ENCODE assay signal across 8 cellular contexts in the genomic region with DNA sequence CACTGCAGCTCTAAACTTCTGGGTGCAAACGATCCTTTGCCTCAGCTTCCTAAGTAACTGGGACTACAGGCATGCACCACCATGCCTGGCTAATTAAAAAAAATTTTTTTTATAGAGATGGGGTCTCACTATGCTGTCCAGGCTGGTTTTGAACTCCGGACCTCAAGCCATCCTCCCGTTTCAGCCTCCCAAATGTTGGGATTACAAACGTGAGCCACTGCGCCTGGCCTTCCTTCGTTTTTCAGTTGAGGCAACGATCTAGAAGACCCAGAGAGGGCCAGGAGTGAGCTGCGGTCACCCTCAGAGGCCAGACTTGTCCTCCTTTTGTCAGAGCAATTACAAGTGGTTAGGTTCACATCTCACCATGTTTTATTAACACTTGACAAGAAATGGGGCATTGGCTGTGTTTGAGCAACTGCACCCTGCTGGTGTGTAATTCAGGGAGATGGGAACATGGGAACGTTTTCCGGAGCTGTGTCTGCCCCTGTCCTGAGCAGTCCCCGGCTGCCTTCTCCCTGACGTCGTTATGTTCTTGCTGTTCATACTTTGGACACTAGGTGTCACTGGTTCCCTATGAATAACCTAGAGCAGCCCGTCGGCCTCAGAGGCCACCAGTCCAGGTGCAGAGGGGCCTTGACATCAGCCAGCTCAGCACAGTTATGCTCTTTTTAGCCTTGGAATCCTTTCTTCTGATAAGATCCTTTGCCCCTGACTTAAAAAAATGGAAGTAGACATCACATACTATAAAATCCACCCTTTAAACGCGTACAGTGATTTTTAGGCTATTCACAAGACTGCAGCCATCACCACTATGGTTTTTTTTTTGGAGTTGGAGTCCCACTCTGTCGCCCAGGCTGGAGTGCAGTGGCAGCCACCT.
DNase-seq lines count a peak whose midpoint lies in the region; ATAC-seq and TF ChIP-seq lines count a peak whose summit lies in the region.

No MANE protein-coding gene starts in this region.

- no peaks in the 10 kb centered on the region for H3K36me3 ChIP-seq in uterus

- TF ChIP-seq CTCF in foreskin keratinocyte (conservative IDR thresholded peaks at IDR 0.05) (peak; percentile 80), osteocyte (IDR thresholded peaks at IDR 0.05) (peak; percentile 82), uterus (IDR thresholded peaks at IDR 0.05) (peak; percentile 64 to 76 (median 72))

- H3K4me1 Mint-ChIP-seq in activated T-helper 17 cell treated with anti-CD3 and anti-CD28 coated beads, Interleukin-2, amount 50 U/mL, for 72 hours, result no peaks in the 10 kb centered on the region
- H3K4me1 Mint-ChIP-seq in osteocyte (ENCODE audit: unreplicated experiment), result no peaks in the 10 kb centered on the region

- H3K27me3 Mint-ChIP-seq in activated T-helper 17 cell treated with anti-CD3 and anti-CD28 coated beads, Interleukin-2, amount 50 U/mL, for 72 hours, result peaks cover 20% of the 10 kb centered on the region
- H3K27me3 Mint-ChIP-seq in osteocyte (ENCODE audit: unreplicated experiment), result peaks cover 9% of the 10 kb centered on the region

- intact Hi-C loops in uterus (cut with DNase I; ENCODE audit: low total_unique reads), result no loop called here

- TF ChIP-seq POLR2A in uterus (IDR thresholded peaks at IDR 0.05), result no peak

- peak; percentile 90 for ATAC-seq in GM21825 (IDR thresholded peaks at IDR 0.05; ENCODE audit: unreplicated experiment)
- peak; percentile 81 for ATAC-seq in activated T-helper 17 cell treated with anti-CD3 and anti-CD28 coated beads, Interleukin-2, amount 50 U/mL, for 72 hours (replicated peaks)
- ATAC-seq in foreskin keratinocyte, result peak; percentile 93

- no peaks in the 10 kb centered on the region for H3K27me3 ChIP-seq in foreskin keratinocyte
- H3K27me3 ChIP-seq in uterus, result peaks cover 0 to 11% of the 10 kb centered on the region in 2 donors

- no peak overlapping the region for H3K27ac Mint-ChIP-seq in activated T-helper 17 cell treated with anti-CD3 and anti-CD28 coated beads, Interleukin-2, amount 50 U/mL, for 72 hours
- H3K27ac Mint-ChIP-seq in osteocyte (ENCODE audit: unreplicated experiment), result no peak overlapping the region

- H3K4me3 ChIP-seq in uterus, result no peak overlapping the region

- no peaks in the 10 kb centered on the region for H3K9me3 ChIP-seq in uterus

- DNase-seq in GDM1 (lab: John Stamatoyannopoulos, UW) (peak; percentile 32), LHCN-M2 (ENCODE audit: low read depth) (peak; percentile 71), RPMI7951 (ENCODE audit: low read depth) (peak; percentile 66), foreskin keratinocyte (peak; percentile 27 to 57), osteocyte (ENCODE audit: extremely low spot score, unreplicated experiment) (peak; percentile 86), uterus (peak; percentile 27 to 36)

- H3K4me1 ChIP-seq in foreskin keratinocyte (no peaks in the 10 kb centered on the region), uterus (no peaks in the 10 kb centered on the region)

- no peaks in the 10 kb centered on the region for H3K9me3 Mint-ChIP-seq in activated T-helper 17 cell treated with anti-CD3 and anti-CD28 coated beads, Interleukin-2, amount 50 U/mL, for 72 hours
- H3K9me3 Mint-ChIP-seq in osteocyte (ENCODE audit: unreplicated experiment), result no peaks in the 10 kb centered on the region

- no peaks in the 10 kb centered on the region for H3K36me3 Mint-ChIP-seq in activated T-helper 17 cell treated with anti-CD3 and anti-CD28 coated beads, Interleukin-2, amount 50 U/mL, for 72 hours (ENCODE audit: low read depth)
- H3K36me3 Mint-ChIP-seq in osteocyte (ENCODE audit: unreplicated experiment), result no peaks in the 10 kb centered on the region

- H3K4me3 Mint-ChIP-seq in activated T-helper 17 cell treated with anti-CD3 and anti-CD28 coated beads, Interleukin-2, amount 50 U/mL, for 72 hours, result no peak overlapping the region
- no peak overlapping the region for H3K4me3 Mint-ChIP-seq in osteocyte (ENCODE audit: unreplicated experiment)

- H3K27ac ChIP-seq in foreskin keratinocyte, result no peak overlapping the region
- no peak overlapping the region for H3K27ac ChIP-seq in uterus

Comparison
In these comparisons a context has a peak if more than half of its experiments do, and no peak if none do; other contexts are left out.
1. DNase-seq: peak in every context shown above with its lines; median percentile 86 in osteocyte; 71 in LHCN-M2; 66 in RPMI7951; 42 in foreskin keratinocyte; 32 in GDM1; 32 in uterus.